In genomic region chr5:135833961-135834638, GRCh38 we compare ENCODE assay signal across 8 cellular contexts. TPM values are rescaled to one million over a fixed set of nuclear protein-coding genes. Genes with fewer than 3 reads are reported as not detected.
DNase-seq lines count a peak whose midpoint lies in the region; TF ChIP-seq lines count a peak whose summit lies in the region.

No MANE protein-coding gene starts in this region.

- H3K9me3 ChIP-seq in esophagus squamous epithelium (peaks cover 0 to 8% (median 0%) of the 10 kb centered on the region in 3 donors), trophoblast cell (ENCODE audit: insufficient read depth, low read depth, low read length) (peaks cover 5% of the 10 kb centered on the region)

- H4K12ac ChIP-seq in trophoblast cell (ENCODE audit: low read depth, low read length): no peak overlapping the region

- H3K4me3 ChIP-seq in AG10803 (ENCODE audit: low read length) (no peak overlapping the region), esophagus squamous epithelium (peak overlapping the region; percentile 32 to 61 (median 43)), trophoblast cell (ENCODE audit: low read depth, low read length) (no peak overlapping the region)
- no peak overlapping the region for H3K4me3 ChIP-seq in Jurkat, Clone E6-1 (ENCODE audit: low read length)

- no peak overlapping the region for H4K8ac ChIP-seq in trophoblast cell (ENCODE audit: low read depth, low read length)

- no peak overlapping the region for H4K91ac ChIP-seq in trophoblast cell (ENCODE audit: low read depth, low read length)

- no peaks in the 10 kb centered on the region for H3K79me1 ChIP-seq in trophoblast cell (ENCODE audit: low read length)

- H3K18ac ChIP-seq in trophoblast cell (ENCODE audit: low read length): no peak overlapping the region

- no peak overlapping the region for H2AFZ ChIP-seq in trophoblast cell (ENCODE audit: insufficient read depth, low read length, poor library complexity)

- no peak overlapping the region for H3K23ac ChIP-seq in trophoblast cell (ENCODE audit: low read length)

- DNase-seq in AG10803 (ENCODE audit: low read depth) (peak; percentile 19), GM20000 (ENCODE audit: low spot score) (peak; percentile 60), esophagus squamous epithelium (lab: John Stamatoyannopoulos, UW) (no peak), trophoblast cell (no peak), SIG-M5 treated with dmso at 0.1 percent for 504 hours (lab: John Stamatoyannopoulos, UW; ENCODE audit: unreplicated experiment) (no peak), NCI-H2227 (lab: John Stamatoyannopoulos, UW; ENCODE audit: unreplicated experiment) (no peak), NCI-H1417 (lab: John Stamatoyannopoulos, UW) (no peak)
- peak; percentile 9 for DNase-seq in Jurkat, Clone E6-1 (ENCODE audit: low read depth, low spot score)

- WGBS in esophagus squamous epithelium, 2 donors: 4 to 25% methylated on average over 4 to 6 of the region's 16 CpGs
- WGBS in trophoblast cell (ENCODE audit: extremely low coverage, insufficient coverage, insufficient read length): no CpG with 5 or more reads among the region's 16 CpGs

- no peak overlapping the region for H2BK12ac ChIP-seq in trophoblast cell (ENCODE audit: low read length)

- no peak overlapping the region for H3K14ac ChIP-seq in trophoblast cell (ENCODE audit: low read length)

- H3K27ac ChIP-seq in esophagus squamous epithelium (no peak overlapping the region), trophoblast cell (ENCODE audit: low read depth, low read length) (no peak overlapping the region)

- H3K27me3 ChIP-seq in esophagus squamous epithelium (peaks cover 0 to 85% (median 0%) of the 10 kb centered on the region in 4 donors), trophoblast cell (ENCODE audit: insufficient read depth, low read length) (peaks cover 16% of the 10 kb centered on the region)

- intact Hi-C loops in esophagus squamous epithelium (cut with DNase I): loop anchor here (5.0 kb wide), 1 partner anchor 272 kb away; no protein-coding TSS in a partner anchor

- H2BK5ac ChIP-seq in trophoblast cell (ENCODE audit: low read depth, low read length, poor library complexity): no peak overlapping the region

- TF ChIP-seq CTCF in AG10803 (conservative IDR thresholded peaks at IDR 0.05; ENCODE audit: low read length) (peak; percentile 64), GM20000 (IDR thresholded peaks at IDR 0.05; ENCODE audit: extremely low read depth, missing control alignments) (peak; percentile 43), esophagus squamous epithelium (IDR thresholded peaks at IDR 0.05) (peak in 3 of 6 experiments; percentile 48 to 75 (median 54))

- no peak overlapping the region for H2BK120ac ChIP-seq in trophoblast cell (ENCODE audit: insufficient read depth, low read length, poor library complexity)

- H3K4me1 ChIP-seq in esophagus squamous epithelium: peaks cover 9 to 14% (median 10%) of the 10 kb centered on the region in 3 donors
- peaks cover 0 to 5% of the 10 kb centered on the region in 2 experiments for H3K4me1 ChIP-seq in trophoblast cell (ENCODE audit: control insufficient read depth in 1 of 2, insufficient read depth in 2 of 2, low read length in 2 of 2)

- no peak overlapping the region for H3K4ac ChIP-seq in trophoblast cell (ENCODE audit: low read depth, low read length)

- H3K79me2 ChIP-seq in trophoblast cell (ENCODE audit: control insufficient read depth, insufficient read depth, low read length, poor library complexity): no peaks in the 10 kb centered on the region

- no peak overlapping the region for H2AK5ac ChIP-seq in trophoblast cell (ENCODE audit: low read length)

- H3K4me2 ChIP-seq in trophoblast cell (ENCODE audit: low read length): peak overlapping the region; percentile 94

- H3K9ac ChIP-seq in trophoblast cell (ENCODE audit: low read length): no peak overlapping the region

- no peaks in the 10 kb centered on the region for H3K36me3 ChIP-seq in esophagus squamous epithelium
- H3K36me3 ChIP-seq in trophoblast cell (ENCODE audit: control insufficient read depth in 1 of 2, insufficient read depth in 2 of 2, low read length in 2 of 2): no peaks in the 10 kb centered on the region

- no peak for TF ChIP-seq POLR2A in esophagus squamous epithelium (IDR thresholded peaks at IDR 0.05)

RNA-seq across cellular contexts. Expression of gene SLC25A48, which starts 0.4 kb away (rescaled TPM):
- polyA plus RNA-seq in Jurkat, Clone E6-1 (2012; ENCODE audit: insufficient read depth, insufficient read length): not detected
- total RNA-seq in esophagus squamous epithelium: 1 to 10 TPM in 1 of 4 donors, under 1 TPM in 3; 0.19 to 1.3 (median 0.48) TPM
- 0.28 and 0.59 TPM in 2 replicates for polyA plus RNA-seq in trophoblast cell (2013)

Comparison
In these comparisons a context has a peak if more than half of its experiments do, and no peak if none do; other contexts are left out.
1. DNase-seq: peak in AG10803 (single experiment), GM20000 (single experiment) and Jurkat, Clone E6-1 (single experiment); none in esophagus squamous epithelium (single experiment), trophoblast cell (0 of 2), SIG-M5 treated with dmso at 0.1 percent for 504 hours (single experiment), NCI-H2227 (single experiment) and NCI-H1417 (0 of 3).
2. H3K4me3 ChIP-seq: peak in esophagus squamous epithelium (4 of 4); none in AG10803 (single experiment), Jurkat, Clone E6-1 (single experiment) and trophoblast cell (single experiment).